28 cellular contexts compared by ENCODE assay signal in genomic region chr3:179363332-179363731, GRCh38.
"Had no signal": no experiment of that assay in that cellular context is flagged by ENCODE, and none has a peak within 500 bp of the region (broad histone marks: within the 10 kb centered on the region; RNA-seq: fewer than 3 reads in every experiment).

No MANE protein-coding gene starts in this region.

- H3K27ac ChIP-seq: colonic mucosa, coronary artery, dorsolateral prefrontal cortex, epithelial cell of prostate, esophagus muscularis mucosa, esophagus squamous epithelium, foreskin keratinocyte, gastrocnemius medialis, gastroesophageal sphincter, heart left ventricle, heart right ventricle, hepatocyte had no signal

- FAIRE-seq: endometrium, endothelial cell of umbilical vein had no signal

- H3K4me1 ChIP-seq: colonic mucosa, esophagus muscularis mucosa, esophagus squamous epithelium, foreskin keratinocyte, gastrocnemius medialis, gastroesophageal sphincter, heart left ventricle, heart right ventricle had no signal

- H3K27ac Mint-ChIP-seq: dendritic cell treated with granulocyte-macrophage colony-stimulating factor and Interleukin-4, amounts not matched to agents 40 ng/mL and 50 ng/mL, for 4 days; effector memory CD8-positive, alpha-beta T cell; endodermal cell had no signal

- H2AFZ ChIP-seq: hepatocyte had no signal

- H3K4me3 ChIP-seq: colonic mucosa, coronary artery, dorsolateral prefrontal cortex, esophagus muscularis mucosa, esophagus squamous epithelium, gastrocnemius medialis, gastroesophageal sphincter, heart left ventricle, heart right ventricle, hepatocyte had no signal

- H3K9me3 ChIP-seq: colonic mucosa, esophagus muscularis mucosa, esophagus squamous epithelium, gastrocnemius medialis, gastroesophageal sphincter, heart left ventricle, heart right ventricle had no signal

- H3K79me2 ChIP-seq: hepatocyte had no signal

- ATAC-seq: effector memory CD8-positive, alpha-beta T cell; esophagus mucosa; foreskin keratinocyte; gastrocnemius medialis; gastroesophageal sphincter; heart left ventricle; heart right ventricle had no signal

- DNase-seq: colonic mucosa; cortex of kidney; dermis blood vessel endothelial cell; dorsolateral prefrontal cortex; effector CD4-positive, alpha-beta T cell; effector CD8-positive, alpha-beta T cell; effector memory CD4-positive, alpha-beta T cell; effector memory CD8-positive, alpha-beta T cell; endodermal cell; erythroblast; esophagus squamous epithelium; foreskin fibroblast; foreskin keratinocyte; foreskin melanocyte; gastrocnemius medialis; glutamatergic neuron; head of caudate nucleus; heart left ventricle; heart right ventricle had no signal

- H3K27me3 Mint-ChIP-seq: dendritic cell treated with granulocyte-macrophage colony-stimulating factor and Interleukin-4, amounts not matched to agents 40 ng/mL and 50 ng/mL, for 4 days; effector memory CD8-positive, alpha-beta T cell had no signal

- H3K27me3 ChIP-seq: colonic mucosa, dorsolateral prefrontal cortex, esophagus muscularis mucosa, esophagus squamous epithelium, foreskin keratinocyte, gastrocnemius medialis, gastroesophageal sphincter, heart left ventricle, heart right ventricle, hepatocyte had no signal

- H3K9me3 Mint-ChIP-seq: dendritic cell treated with granulocyte-macrophage colony-stimulating factor and Interleukin-4, amounts not matched to agents 40 ng/mL and 50 ng/mL, for 4 days; effector memory CD8-positive, alpha-beta T cell; endodermal cell had no signal

- H3K4me2 ChIP-seq: hepatocyte had no signal

- H3K4me3 Mint-ChIP-seq: dendritic cell treated with granulocyte-macrophage colony-stimulating factor and Interleukin-4, amounts not matched to agents 40 ng/mL and 50 ng/mL, for 4 days; effector memory CD8-positive, alpha-beta T cell; endodermal cell had no signal

- H3K4me1 Mint-ChIP-seq: endodermal cell had no signal
